In genomic region chr4:3729885-3730226, GRCh38 we compare ENCODE assay signal across 1 cellular context.
TF ChIP-seq lines count a peak whose summit lies in the region.

No MANE protein-coding gene starts in this region.

TF ChIP-seq in WTC11, 78 proteins besides CTCF, POLR2A, EP300 and RAD21 (continued from another document):
- TF ChIP-seq ZBTB43 (CRISPR knock-in tag; IDR thresholded peaks at IDR 0.05) (no peak), CBFB (CRISPR knock-in tag; IDR thresholded peaks at IDR 0.05; ENCODE audit: low read depth) (no peak), ESRRA (CRISPR knock-in tag; IDR thresholded peaks at IDR 0.05; ENCODE audit: borderline replicate concordance) (no peak), SP1 (CRISPR knock-in tag; conservative IDR thresholded peaks at IDR 0.05) (no peak), CREB1 (CRISPR knock-in tag; IDR thresholded peaks at IDR 0.05) (no peak), NR3C1 (CRISPR knock-in tag; conservative IDR thresholded peaks at IDR 0.05; ENCODE audit: low read depth) (no peak)
- TF ChIP-seq, protein P1, sequence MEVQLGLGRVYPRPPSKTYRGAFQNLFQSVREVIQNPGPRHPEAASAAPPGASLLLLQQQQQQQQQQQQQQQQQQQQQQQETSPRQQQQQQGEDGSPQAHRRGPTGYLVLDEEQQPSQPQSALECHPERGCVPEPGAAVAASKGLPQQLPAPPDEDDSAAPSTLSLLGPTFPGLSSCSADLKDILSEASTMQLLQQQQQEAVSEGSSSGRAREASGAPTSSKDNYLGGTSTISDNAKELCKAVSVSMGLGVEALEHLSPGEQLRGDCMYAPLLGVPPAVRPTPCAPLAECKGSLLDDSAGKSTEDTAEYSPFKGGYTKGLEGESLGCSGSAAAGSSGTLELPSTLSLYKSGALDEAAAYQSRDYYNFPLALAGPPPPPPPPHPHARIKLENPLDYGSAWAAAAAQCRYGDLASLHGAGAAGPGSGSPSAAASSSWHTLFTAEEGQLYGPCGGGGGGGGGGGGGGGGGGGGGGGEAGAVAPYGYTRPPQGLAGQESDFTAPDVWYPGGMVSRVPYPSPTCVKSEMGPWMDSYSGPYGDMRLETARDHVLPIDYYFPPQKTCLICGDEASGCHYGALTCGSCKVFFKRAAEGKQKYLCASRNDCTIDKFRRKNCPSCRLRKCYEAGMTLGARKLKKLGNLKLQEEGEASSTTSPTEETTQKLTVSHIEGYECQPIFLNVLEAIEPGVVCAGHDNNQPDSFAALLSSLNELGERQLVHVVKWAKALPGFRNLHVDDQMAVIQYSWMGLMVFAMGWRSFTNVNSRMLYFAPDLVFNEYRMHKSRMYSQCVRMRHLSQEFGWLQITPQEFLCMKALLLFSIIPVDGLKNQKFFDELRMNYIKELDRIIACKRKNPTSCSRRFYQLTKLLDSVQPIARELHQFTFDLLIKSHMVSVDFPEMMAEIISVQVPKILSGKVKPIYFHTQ (CRISPR knock-in tag; IDR thresholded peaks at IDR 0.05): no peak
